ENCODE assay signal across 8 cellular contexts in the genomic region with DNA sequence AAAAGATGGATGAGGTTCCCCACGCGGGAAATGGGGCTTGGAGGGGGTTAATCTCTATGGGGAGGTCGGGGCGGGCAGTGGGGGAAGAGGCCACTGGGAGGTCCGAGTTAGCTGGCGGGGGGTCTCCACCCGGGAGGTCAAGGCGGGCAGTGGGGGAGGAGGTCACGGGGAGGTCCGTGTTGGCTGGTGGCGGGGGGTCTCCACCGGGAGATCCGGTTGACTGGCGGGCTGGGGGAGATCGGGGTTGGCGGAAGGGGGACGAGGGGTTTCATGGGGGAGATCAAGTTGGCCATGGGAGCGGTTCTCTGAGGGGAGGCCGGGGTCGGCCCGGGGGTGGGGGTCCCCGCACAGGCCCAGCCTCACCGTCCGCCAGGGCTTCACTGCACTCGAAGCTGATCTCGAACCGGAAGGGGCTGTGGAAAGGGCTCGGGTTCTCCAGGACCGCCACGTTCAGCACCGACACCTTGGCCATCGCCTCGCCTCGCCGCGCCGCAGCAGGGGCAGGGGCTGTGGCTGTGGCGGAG. TPM values are rescaled to one million over a fixed set of nuclear protein-coding genes. Genes with fewer than 3 reads are reported as not detected.
A peak's percentile ranks its signal among the peaks of the same experiment; 100 is the strongest.
DNase-seq lines count a peak whose midpoint lies in the region; ATAC-seq, FAIRE-seq and TF ChIP-seq lines count a peak whose summit lies in the region.

No MANE protein-coding gene starts in this region.

- peak overlapping the region; percentile 68 to 90 (median 72) for H3K4me3 ChIP-seq in HepG2 (replicated peaks in 1 of 3; ENCODE audit: insufficient read depth in 1 of 3, low read depth in 2 of 3, low read length in 3 of 3)
- H3K4me3 ChIP-seq in tibial artery = peak overlapping the region; percentile 51 to 54

- H3K9ac ChIP-seq in HepG2 (ENCODE audit: insufficient read depth, low read depth, low read length) = peak overlapping the region; percentile 80

- no peaks in the 10 kb centered on the region for H3K27me3 Mint-ChIP-seq in activated T-cell treated with anti-CD3 and anti-CD28 coated beads, Interleukin-2, amount 50 U/mL, for 4 hours (ENCODE audit: low read depth)

- no peak for FAIRE-seq in HepG2 (lab: Jason Lieb, UNC)

- no peaks in the 10 kb centered on the region for H3K27me3 ChIP-seq in HepG2 (ENCODE audit: control insufficient read depth in 1 of 2, insufficient read depth in 2 of 2, low read length in 2 of 2)
- no peaks in the 10 kb centered on the region for H3K27me3 ChIP-seq in tibial artery

- TF ChIP-seq CTCF in HepG2 (CRISPR knock-in tag; IDR thresholded peaks at IDR 0.05) = no peak
- no peak for TF ChIP-seq CTCF in tibial artery (IDR thresholded peaks at IDR 0.05)

- H3K4me1 ChIP-seq in HepG2 (ENCODE audit: insufficient read depth, low read length) = peaks cover 43% of the 10 kb centered on the region
- H3K4me1 ChIP-seq in tibial artery = peaks cover 0 to 27% (median 21%) of the 10 kb centered on the region in 4 donors

- 5% methylated on average over 21 of the region's 38 CpGs for WGBS in HepG2 (ENCODE audit: low lambda C conversion rate)

- no peak for DNase-seq in activated T-cell treated with anti-CD3 and anti-CD28 coated beads, Interleukin-2, amount 50 U/mL, for 4 hours
- DNase-seq in activated T-cell treated with anti-CD3 and anti-CD28 coated beads for 4 hours = no peak
- DNase-seq in activated naive CD4-positive, alpha-beta T cell treated with anti-CD3 and anti-CD28 coated beads, Interleukin-2, amount 50 U/mL, for 72 hours (ENCODE audit: low spot score in 2 of 2) = no peak
- DNase-seq in HepG2 (ENCODE audit: low spot score) = no peak
- DNase-seq in tibial artery = no peak
- no peak for DNase-seq in NCI-H510A (lab: John Stamatoyannopoulos, UW)

- intact Hi-C loops in HepG2 (cut with micrococcal nuclease; ENCODE audit: unreplicated experiment) (loop anchor here (2.0 to 5.0 kb wide), 2 partner anchors 55 to 1834 kb away; no protein-coding TSS in a partner anchor), tibial artery (cut with DNase I; ENCODE audit: low total_unique reads) (loop anchor here (5.0 kb wide), 1 partner anchor 64 kb away; a partner anchor contains a TSS)

- peaks cover 12% of the 10 kb centered on the region for H3K79me2 ChIP-seq in HepG2 (ENCODE audit: insufficient read depth, low read length)

- peak overlapping the region; percentile 85 for H3K4me3 Mint-ChIP-seq in activated T-cell treated with anti-CD3 and anti-CD28 coated beads, Interleukin-2, amount 50 U/mL, for 4 hours

- H3K27ac Mint-ChIP-seq in activated naive CD4-positive, alpha-beta T cell treated with anti-CD3 and anti-CD28 coated beads, Interleukin-2, amount 50 U/mL, for 72 hours = peak overlapping the region; percentile 91 to 95

- no peak for TF ChIP-seq POLR2A in HepG2 (IDR thresholded peaks at IDR 0.05; ENCODE audit: insufficient read depth in 1 of 2, low read depth in 2 of 2, low read length in 2 of 2)

- TF ChIP-seq EP300 in HepG2 (IDR thresholded peaks at IDR 0.05; ENCODE audit: low read depth in 2 of 2, low read length in 2 of 2) = no peak
- TF ChIP-seq EP300 in HepG2 (CRISPR knock-in tag; IDR thresholded peaks at IDR 0.05; ENCODE audit: borderline replicate concordance) = no peak

- in situ Hi-C loops in HepG2 (cut with HindIII; ENCODE audit: extremely low pct_ligation_motif_present, low pct_unique_long_range_greater_than_20kb) = no loop called here

- POLR2A ChIA-PET in HepG2 (lab: Yijun Ruan, JAX) = interaction anchor here (0.6 to 1.9 kb wide), 27 partner anchors 9 to 404 kb away, joined by 3 to 21 read pairs (median 4); a partner anchor contains a TSS

- BruUV-seq in HepG2 (replicated peaks; lab: Mats Ljungman, UMichigan) = no TSS peak

- no peak overlapping the region for H2AFZ ChIP-seq in HepG2 (ENCODE audit: low read length)

- CTCF ChIA-PET in HepG2 (lab: Yijun Ruan, JAX; ENCODE audit: low intra/inter-chr PET ratio, low total read pairs) = interaction anchor here (1.8 kb wide), 1 partner anchor 18 kb away, joined by 6 read pairs; a partner anchor contains a TSS

- peaks cover 5% of the 10 kb centered on the region for H3K36me3 Mint-ChIP-seq in activated T-cell treated with anti-CD3 and anti-CD28 coated beads, Interleukin-2, amount 50 U/mL, for 4 hours (ENCODE audit: insufficient read depth)
- peaks cover 17 to 26% of the 10 kb centered on the region in 2 donors for H3K36me3 Mint-ChIP-seq in activated naive CD4-positive, alpha-beta T cell treated with anti-CD3 and anti-CD28 coated beads, Interleukin-2, amount 50 U/mL, for 72 hours

- peak overlapping the region; percentile 87 for H3K4me2 ChIP-seq in HepG2 (ENCODE audit: low read depth, low read length)

- peak overlapping the region; percentile 72 for H3K27ac ChIP-seq in HepG2 (ENCODE audit: extremely low read length, insufficient read depth, low read length)
- H3K27ac ChIP-seq in tibial artery = peak overlapping the region; percentile 29 to 59

- peak in 1 of 2 donors; percentile 1 for ATAC-seq in activated T-cell treated with anti-CD3 and anti-CD28 coated beads, Interleukin-2, amount 50 U/mL, for 4 hours
- ATAC-seq in activated naive CD4-positive, alpha-beta T cell treated with anti-CD3 and anti-CD28 coated beads, Interleukin-2, amount 50 U/mL, for 72 hours = no peak
- no peak for ATAC-seq in HepG2
- no peak for ATAC-seq in HG03097 (IDR thresholded peaks at IDR 0.05; ENCODE audit: low FRiP score, unreplicated experiment)
- no peak for ATAC-seq in GM18867 (IDR thresholded peaks at IDR 0.05; ENCODE audit: unreplicated experiment)

- H3K36me3 ChIP-seq in HepG2 (replicated peaks in 1 of 2; ENCODE audit: control insufficient read depth in 1 of 2, insufficient read depth in 2 of 2, low read length in 2 of 2) (no peaks in the 10 kb centered on the region), tibial artery (no peaks in the 10 kb centered on the region)

- no peaks in the 10 kb centered on the region for H4K20me1 ChIP-seq in HepG2 (ENCODE audit: insufficient read depth, low read length)

- peaks cover 23% of the 10 kb centered on the region for H3K4me1 Mint-ChIP-seq in activated T-cell treated with anti-CD3 and anti-CD28 coated beads, Interleukin-2, amount 50 U/mL, for 4 hours (ENCODE audit: low read depth)

- H3K9me3 ChIP-seq in HepG2 (ENCODE audit: low read length) (no peaks in the 10 kb centered on the region), tibial artery (no peaks in the 10 kb centered on the region)

- TF ChIP-seq RAD21 in HepG2 (CRISPR knock-in tag; IDR thresholded peaks at IDR 0.05) = no peak

- H3K9me3 Mint-ChIP-seq in activated T-cell treated with anti-CD3 and anti-CD28 coated beads, Interleukin-2, amount 50 U/mL, for 4 hours = no peaks in the 10 kb centered on the region
- H3K9me3 Mint-ChIP-seq in activated naive CD4-positive, alpha-beta T cell treated with anti-CD3 and anti-CD28 coated beads, Interleukin-2, amount 50 U/mL, for 72 hours = no peaks in the 10 kb centered on the region

RNA-seq across cellular contexts. Expression of a gene that starts 0.3 kb away (rescaled TPM):
- total RNA-seq in activated T-cell treated with anti-CD3 and anti-CD28 coated beads, Interleukin-2, amount 50 U/mL, for 4 hours = 10 to 100 TPM; 18.5 to 26.7 (median 21.0) TPM
- 10 to 100 TPM; 68.3 to 76.1 TPM for total RNA-seq in activated naive CD4-positive, alpha-beta T cell treated with anti-CD3 and anti-CD28 coated beads, Interleukin-2, amount 50 U/mL, for 72 hours
- total RNA-seq in HepG2 (2016; rRNA removed; fragmentation: Illumina TruSeq; extraction: Trizol) = 21.9 and 24.8 TPM in 2 replicates
- 5.9 and 6.4 TPM in 2 replicates for total RNA-seq in HepG2 (2016; cell fraction: cytosol; rRNA removed; fragmentation: Illumina TruSeq; extraction: Trizol; ENCODE audit: low read depth)
- total RNA-seq in HepG2 (2016; cell fraction: insoluble cytoplasmic fraction; rRNA removed; fragmentation: Illumina TruSeq; extraction: Trizol) = 20.5 and 24.8 TPM in 2 replicates
- total RNA-seq in HepG2 (2016; cell fraction: membrane; rRNA removed; fragmentation: Illumina TruSeq; extraction: Trizol) = 12.0 and 14.5 TPM in 2 replicates
- total RNA-seq in HepG2 (2016; cell fraction: nucleus; rRNA removed; fragmentation: Illumina TruSeq; extraction: Trizol) = 10.3 and 10.5 TPM in 2 replicates
- polyA plus RNA-seq in HepG2 (2011; rRNA removed) = 14.8 and 18.2 TPM in 2 replicates
- polyA plus RNA-seq in HepG2 (2011; cell fraction: cytosol; rRNA removed) = 13.8 and 19.3 TPM in 2 replicates
- polyA plus RNA-seq in HepG2 (2011; cell fraction: nucleus; rRNA removed) = 4.3 and 6.8 TPM in 2 replicates
- 6.4 and 10.7 TPM in 2 replicates for polyA plus RNA-seq in HepG2 (2012)
- polyA plus RNA-seq in HepG2 (2016; cell fraction: cytosol; fragmentation: Illumina TruSeq; extraction: Trizol; ENCODE audit: low read depth) = 4.1 TPM in 2 replicates
- 26.0 and 31.2 TPM in 2 replicates for polyA plus RNA-seq in HepG2 (2016; cell fraction: insoluble cytoplasmic fraction; fragmentation: Illumina TruSeq; extraction: Trizol; ENCODE audit: low read depth)
- 9.5 and 9.9 TPM in 2 replicates for polyA plus RNA-seq in HepG2 (2016; cell fraction: membrane; fragmentation: Illumina TruSeq; extraction: Trizol; ENCODE audit: low read depth)
- polyA plus RNA-seq in HepG2 (2016; cell fraction: nucleus; fragmentation: Illumina TruSeq; extraction: Trizol; ENCODE audit: insufficient read depth, low read depth) = 24.7 and 25.7 TPM in 2 replicates
- 16.4 and 182 TPM in 2 replicates for polyA minus RNA-seq in HepG2 (2011; rRNA and poly(A)+ RNA removed; ENCODE audit: low replicate concordance)
- polyA minus RNA-seq in HepG2 (2011; cell fraction: cytosol; rRNA and poly(A)+ RNA removed) = 8.5 and 13.4 TPM in 2 replicates
- 3.2 and 3.4 TPM in 2 replicates for polyA minus RNA-seq in HepG2 (2011; cell fraction: nucleus; rRNA and poly(A)+ RNA removed)

RNA-seq across cellular contexts. Expression of a gene that starts 18.5 kb away (rescaled TPM):
- total RNA-seq in activated T-cell treated with anti-CD3 and anti-CD28 coated beads, Interleukin-2, amount 50 U/mL, for 4 hours = 10 to 100 TPM; 45.0 to 46.1 (median 45.3) TPM
- 10 to 100 TPM; 66.3 to 84.5 TPM for total RNA-seq in activated naive CD4-positive, alpha-beta T cell treated with anti-CD3 and anti-CD28 coated beads, Interleukin-2, amount 50 U/mL, for 72 hours
- total RNA-seq in HepG2 (2016; rRNA removed; fragmentation: Illumina TruSeq; extraction: Trizol) = 11.0 and 14.0 TPM in 2 replicates
- 20.4 and 21.6 TPM in 2 replicates for total RNA-seq in HepG2 (2016; cell fraction: cytosol; rRNA removed; fragmentation: Illumina TruSeq; extraction: Trizol; ENCODE audit: low read depth)
- total RNA-seq in HepG2 (2016; cell fraction: insoluble cytoplasmic fraction; rRNA removed; fragmentation: Illumina TruSeq; extraction: Trizol) = 10.4 and 13.7 TPM in 2 replicates
- 56.9 and 57.5 TPM in 2 replicates for total RNA-seq in HepG2 (2016; cell fraction: membrane; rRNA removed; fragmentation: Illumina TruSeq; extraction: Trizol)
- 13.6 and 18.3 TPM in 2 replicates for total RNA-seq in HepG2 (2016; cell fraction: nucleus; rRNA removed; fragmentation: Illumina TruSeq; extraction: Trizol)
- polyA plus RNA-seq in HepG2 (2011; rRNA removed) = 18.2 and 22.9 TPM in 2 replicates
- 19.3 and 19.7 TPM in 2 replicates for polyA plus RNA-seq in HepG2 (2011; cell fraction: cytosol; rRNA removed)
- polyA plus RNA-seq in HepG2 (2011; cell fraction: nucleus; rRNA removed) = 23.6 and 27.0 TPM in 2 replicates
- polyA plus RNA-seq in HepG2 (2012) = 29.4 and 35.6 TPM in 2 replicates
- 60.1 and 74.1 TPM in 2 replicates for polyA plus RNA-seq in HepG2 (2016; cell fraction: cytosol; fragmentation: Illumina TruSeq; extraction: Trizol; ENCODE audit: low read depth)
- 43.2 and 60.0 TPM in 2 replicates for polyA plus RNA-seq in HepG2 (2016; cell fraction: insoluble cytoplasmic fraction; fragmentation: Illumina TruSeq; extraction: Trizol; ENCODE audit: low read depth)
- 115 and 118 TPM in 2 replicates for polyA plus RNA-seq in HepG2 (2016; cell fraction: membrane; fragmentation: Illumina TruSeq; extraction: Trizol; ENCODE audit: low read depth)
- 46.7 and 48.9 TPM in 2 replicates for polyA plus RNA-seq in HepG2 (2016; cell fraction: nucleus; fragmentation: Illumina TruSeq; extraction: Trizol; ENCODE audit: insufficient read depth, low read depth)
- 29.2 and 31.4 TPM in 2 replicates for polyA minus RNA-seq in HepG2 (2011; rRNA and poly(A)+ RNA removed; ENCODE audit: low replicate concordance)
- polyA minus RNA-seq in HepG2 (2011; cell fraction: cytosol; rRNA and poly(A)+ RNA removed) = 9.8 and 16.4 TPM in 2 replicates
- 9.5 and 17.2 TPM in 2 replicates for polyA minus RNA-seq in HepG2 (2011; cell fraction: nucleus; rRNA and poly(A)+ RNA removed)

RNA-seq across cellular contexts. Expression of a gene that starts 45.5 kb away (rescaled TPM):
- 100 to 1,000 TPM in 2 of 3 donors, 10 to 100 TPM in 1; 90.0 to 130 (median 112) TPM for total RNA-seq in activated T-cell treated with anti-CD3 and anti-CD28 coated beads, Interleukin-2, amount 50 U/mL, for 4 hours
- total RNA-seq in activated naive CD4-positive, alpha-beta T cell treated with anti-CD3 and anti-CD28 coated beads, Interleukin-2, amount 50 U/mL, for 72 hours = 100 to 1,000 TPM in 1 of 2 donors, 10 to 100 TPM in 1; 39.7 to 101 TPM
- 27.0 and 45.0 TPM in 2 replicates for total RNA-seq in HepG2 (2016; rRNA removed; fragmentation: Illumina TruSeq; extraction: Trizol)
- total RNA-seq in HepG2 (2016; cell fraction: cytosol; rRNA removed; fragmentation: Illumina TruSeq; extraction: Trizol; ENCODE audit: low read depth) = 16.3 and 17.4 TPM in 2 replicates
- 26.7 and 42.1 TPM in 2 replicates for total RNA-seq in HepG2 (2016; cell fraction: insoluble cytoplasmic fraction; rRNA removed; fragmentation: Illumina TruSeq; extraction: Trizol)
- 41.7 and 44.3 TPM in 2 replicates for total RNA-seq in HepG2 (2016; cell fraction: membrane; rRNA removed; fragmentation: Illumina TruSeq; extraction: Trizol)
- 16.8 and 22.1 TPM in 2 replicates for total RNA-seq in HepG2 (2016; cell fraction: nucleus; rRNA removed; fragmentation: Illumina TruSeq; extraction: Trizol)
- polyA plus RNA-seq in HepG2 (2011; rRNA removed) = 17.5 and 18.9 TPM in 2 replicates
- polyA plus RNA-seq in HepG2 (2011; cell fraction: cytosol; rRNA removed) = 15.2 and 23.1 TPM in 2 replicates
- polyA plus RNA-seq in HepG2 (2011; cell fraction: nucleus; rRNA removed) = 29.2 and 34.6 TPM in 2 replicates
- 20.9 and 23.9 TPM in 2 replicates for polyA plus RNA-seq in HepG2 (2012)
- polyA plus RNA-seq in HepG2 (2016; cell fraction: cytosol; fragmentation: Illumina TruSeq; extraction: Trizol; ENCODE audit: low read depth) = 25.4 and 28.8 TPM in 2 replicates
- polyA plus RNA-seq in HepG2 (2016; cell fraction: insoluble cytoplasmic fraction; fragmentation: Illumina TruSeq; extraction: Trizol; ENCODE audit: low read depth) = 41.5 and 54.0 TPM in 2 replicates
- 47.7 and 54.2 TPM in 2 replicates for polyA plus RNA-seq in HepG2 (2016; cell fraction: membrane; fragmentation: Illumina TruSeq; extraction: Trizol; ENCODE audit: low read depth)
- polyA plus RNA-seq in HepG2 (2016; cell fraction: nucleus; fragmentation: Illumina TruSeq; extraction: Trizol; ENCODE audit: insufficient read depth, low read depth) = 48.4 and 51.7 TPM in 2 replicates
- 19.3 and 29.7 TPM in 2 replicates for polyA minus RNA-seq in HepG2 (2011; rRNA and poly(A)+ RNA removed; ENCODE audit: low replicate concordance)
- 18.1 and 18.2 TPM in 2 replicates for polyA minus RNA-seq in HepG2 (2011; cell fraction: cytosol; rRNA and poly(A)+ RNA removed)
- 3.5 and 5.5 TPM in 2 replicates for polyA minus RNA-seq in HepG2 (2011; cell fraction: nucleus; rRNA and poly(A)+ RNA removed)

RNA-seq across cellular contexts. Expression of a gene that starts 50.5 kb away (rescaled TPM):
- under 1 TPM in 1 of 3 donors, not detected in 2; 0.48 TPM for total RNA-seq in activated T-cell treated with anti-CD3 and anti-CD28 coated beads, Interleukin-2, amount 50 U/mL, for 4 hours
- total RNA-seq in activated naive CD4-positive, alpha-beta T cell treated with anti-CD3 and anti-CD28 coated beads, Interleukin-2, amount 50 U/mL, for 72 hours = not detected
- 0.11 TPM in 1 of 2 replicates, not detected in the other for total RNA-seq in HepG2 (2016; rRNA removed; fragmentation: Illumina TruSeq; extraction: Trizol)
- not detected in 2 replicates for total RNA-seq in HepG2 (2016; cell fraction: cytosol; rRNA removed; fragmentation: Illumina TruSeq; extraction: Trizol; ENCODE audit: low read depth)
- total RNA-seq in HepG2 (2016; cell fraction: insoluble cytoplasmic fraction; rRNA removed; fragmentation: Illumina TruSeq; extraction: Trizol) = not detected in 2 replicates
- not detected in 2 replicates for total RNA-seq in HepG2 (2016; cell fraction: membrane; rRNA removed; fragmentation: Illumina TruSeq; extraction: Trizol)
- 0.66 TPM in 1 of 2 replicates, not detected in the other for total RNA-seq in HepG2 (2016; cell fraction: nucleus; rRNA removed; fragmentation: Illumina TruSeq; extraction: Trizol)
- 0.32 and 0.69 TPM in 2 replicates for polyA plus RNA-seq in HepG2 (2011; rRNA removed)
- 0.22 and 0.56 TPM in 2 replicates for polyA plus RNA-seq in HepG2 (2011; cell fraction: cytosol; rRNA removed)
- polyA plus RNA-seq in HepG2 (2011; cell fraction: nucleus; rRNA removed) = 3.7 and 5.8 TPM in 2 replicates
- polyA plus RNA-seq in HepG2 (2012) = 0.12 and 0.36 TPM in 2 replicates
- not detected in 2 replicates for polyA plus RNA-seq in HepG2 (2016; cell fraction: cytosol; fragmentation: Illumina TruSeq; extraction: Trizol; ENCODE audit: low read depth)
- polyA plus RNA-seq in HepG2 (2016; cell fraction: insoluble cytoplasmic fraction; fragmentation: Illumina TruSeq; extraction: Trizol; ENCODE audit: low read depth) = not detected in 2 replicates
- polyA plus RNA-seq in HepG2 (2016; cell fraction: membrane; fragmentation: Illumina TruSeq; extraction: Trizol; ENCODE audit: low read depth) = not detected in 2 replicates
- polyA plus RNA-seq in HepG2 (2016; cell fraction: nucleus; fragmentation: Illumina TruSeq; extraction: Trizol; ENCODE audit: insufficient read depth, low read depth) = not detected in 2 replicates
- polyA minus RNA-seq in HepG2 (2011; rRNA and poly(A)+ RNA removed; ENCODE audit: low replicate concordance) = 0.21 and 0.56 TPM in 2 replicates
- polyA minus RNA-seq in HepG2 (2011; cell fraction: cytosol; rRNA and poly(A)+ RNA removed) = 0.40 TPM in 1 of 2 replicates, not detected in the other
- polyA minus RNA-seq in HepG2 (2011; cell fraction: nucleus; rRNA and poly(A)+ RNA removed) = 1.0 and 1.1 TPM in 2 replicates
